ENCODE assay signal across 29 cellular contexts in genomic region chr1:74773540-74773939, GRCh38.
"Had no signal": no experiment of that assay in that cellular context is flagged by ENCODE, and none has a peak within 500 bp of the region (broad histone marks: within the 10 kb centered on the region; RNA-seq: fewer than 3 reads in every experiment).

No MANE protein-coding gene starts in this region.

- H3K27me3 Mint-ChIP-seq: activated B cell treated with CpG ODN at 0.5 μM for 24 hours had no signal

- H3K27ac Mint-ChIP-seq: activated B cell treated with CpG ODN at 0.5 μM for 24 hours; activated CD4-positive, alpha-beta T cell treated with anti-CD3 and anti-CD28 coated beads for 36 hours; activated naive CD8-positive, alpha-beta T cell; naive thymus-derived CD4-positive, alpha-beta T cell; progenitor cell of endocrine pancreas; stimulated activated effector memory CD8-positive, alpha-beta T cell treated with anti-CD3 and anti-CD28 coated beads, Interleukin-12 subunit alpha, Interleukin-12 subunit beta, amount 100 ng/mL, for 72 hours; stimulated activated naive CD8-positive, alpha-beta T cell treated with anti-CD3 and anti-CD28 coated beads, Interleukin-15, Interleukin-2, amounts not matched to agents 100 ng/mL and 50 ng/mL, for 24 hours had no signal

- H3K4me3 Mint-ChIP-seq: activated B cell treated with CpG ODN at 0.5 μM for 24 hours; activated CD4-positive, alpha-beta T cell treated with anti-CD3 and anti-CD28 coated beads for 36 hours; activated naive CD8-positive, alpha-beta T cell; naive thymus-derived CD4-positive, alpha-beta T cell; stimulated activated effector memory CD8-positive, alpha-beta T cell treated with anti-CD3 and anti-CD28 coated beads, Interleukin-12 subunit alpha, Interleukin-12 subunit beta, amount 100 ng/mL, for 72 hours; stimulated activated naive CD8-positive, alpha-beta T cell treated with anti-CD3 and anti-CD28 coated beads, Interleukin-15, Interleukin-2, amounts not matched to agents 100 ng/mL and 50 ng/mL, for 24 hours had no signal

- H3K9me3 ChIP-seq: body of pancreas, gastroesophageal sphincter, ovary, thoracic aorta had no signal

- ATAC-seq: activated CD4-positive, alpha-beta T cell treated with anti-CD3 and anti-CD28 coated beads for 36 hours; body of pancreas; gastroesophageal sphincter; left cardiac atrium; naive thymus-derived CD4-positive, alpha-beta T cell; sciatic nerve; stimulated activated effector memory CD8-positive, alpha-beta T cell treated with anti-CD3 and anti-CD28 coated beads, Interleukin-12 subunit alpha, Interleukin-12 subunit beta, amount 100 ng/mL, for 72 hours had no signal

- H3K4me1 ChIP-seq: body of pancreas, gastroesophageal sphincter had no signal

- H3K4me3 ChIP-seq: body of pancreas, gastroesophageal sphincter, ovary, skin epidermis, thoracic aorta had no signal

- H3K36me3 ChIP-seq: gastroesophageal sphincter, ovary, thoracic aorta had no signal

- H3K27ac ChIP-seq: body of pancreas, epithelial cell of prostate, gastroesophageal sphincter, ovary, skin epidermis, thoracic aorta had no signal

- H3K4me1 Mint-ChIP-seq: activated B cell treated with CpG ODN at 0.5 μM for 24 hours; activated CD4-positive, alpha-beta T cell treated with anti-CD3 and anti-CD28 coated beads for 36 hours; stimulated activated effector memory CD8-positive, alpha-beta T cell treated with anti-CD3 and anti-CD28 coated beads, Interleukin-12 subunit alpha, Interleukin-12 subunit beta, amount 100 ng/mL, for 72 hours had no signal

- H3K36me3 Mint-ChIP-seq: activated naive CD8-positive, alpha-beta T cell; naive thymus-derived CD4-positive, alpha-beta T cell; stimulated activated effector memory CD8-positive, alpha-beta T cell treated with anti-CD3 and anti-CD28 coated beads, Interleukin-12 subunit alpha, Interleukin-12 subunit beta, amount 100 ng/mL, for 72 hours had no signal

- DNase-seq: activated B cell treated with CpG ODN at 0.5 μM for 24 hours; activated CD4-positive, alpha-beta T cell treated with anti-CD3 and anti-CD28 coated beads for 36 hours; activated CD4-positive, alpha-beta T cell treated with anti-CD3 and anti-CD28 coated beads, Interleukin-2, amount 50 U/mL, for 4 hours; activated effector memory CD4-positive, alpha-beta T cell treated with Interleukin-2 at 50 U/mL for 16 hours; activated naive CD4-positive, alpha-beta T cell treated with Interleukin-2 at 50 U/mL for 16 hours; aorta; body of pancreas; effector CD8-positive, alpha-beta T cell; hippocampal formation; left cardiac atrium; mammary epithelial cell; midbrain; naive thymus-derived CD4-positive, alpha-beta T cell; ovary; retina; stimulated activated CD4-positive, alpha-beta T cell treated with anti-CD3 and anti-CD28 coated beads, Interleukin-4, amount 100 ng/mL, for 24 hours; trophoblast cell had no signal

- H3K27me3 ChIP-seq: body of pancreas, gastroesophageal sphincter, ovary had no signal

- H3K9me3 Mint-ChIP-seq: activated B cell treated with CpG ODN at 0.5 μM for 24 hours; naive thymus-derived CD4-positive, alpha-beta T cell; stimulated activated effector memory CD8-positive, alpha-beta T cell treated with anti-CD3 and anti-CD28 coated beads, Interleukin-12 subunit alpha, Interleukin-12 subunit beta, amount 100 ng/mL, for 72 hours; stimulated activated naive CD8-positive, alpha-beta T cell treated with anti-CD3 and anti-CD28 coated beads, Interleukin-15, Interleukin-2, amounts not matched to agents 100 ng/mL and 50 ng/mL, for 24 hours had no signal

- FAIRE-seq: colon, keratinocyte, urothelium cell line had no signal
